1 cellular context compared by ENCODE assay signal in genomic region chr7:65444899-65445823, GRCh38.
TF ChIP-seq lines count a peak whose summit lies in the region.

No MANE protein-coding gene starts in this region.

TF ChIP-seq in HepG2, 621 proteins besides CTCF, POLR2A, EP300 and RAD21 (continued from another document and continues in another):
- TF ChIP-seq, protein P1, sequence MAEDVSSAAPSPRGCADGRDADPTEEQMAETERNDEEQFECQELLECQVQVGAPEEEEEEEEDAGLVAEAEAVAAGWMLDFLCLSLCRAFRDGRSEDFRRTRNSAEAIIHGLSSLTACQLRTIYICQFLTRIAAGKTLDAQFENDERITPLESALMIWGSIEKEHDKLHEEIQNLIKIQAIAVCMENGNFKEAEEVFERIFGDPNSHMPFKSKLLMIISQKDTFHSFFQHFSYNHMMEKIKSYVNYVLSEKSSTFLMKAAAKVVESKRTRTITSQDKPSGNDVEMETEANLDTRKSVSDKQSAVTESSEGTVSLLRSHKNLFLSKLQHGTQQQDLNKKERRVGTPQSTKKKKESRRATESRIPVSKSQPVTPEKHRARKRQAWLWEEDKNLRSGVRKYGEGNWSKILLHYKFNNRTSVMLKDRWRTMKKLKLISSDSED (CRISPR knock-in tag; IDR thresholded peaks at IDR 0.05) = no peak
- TF ChIP-seq SOX5 (CRISPR knock-in tag; IDR thresholded peaks at IDR 0.05; ENCODE audit: borderline replicate concordance) (peak; percentile 93), REXO4 (CRISPR knock-in tag; IDR thresholded peaks at IDR 0.05; ENCODE audit: borderline replicate concordance) (no peak), DR1 (CRISPR knock-in tag; IDR thresholded peaks at IDR 0.05) (no peak), HOXA3 (CRISPR knock-in tag; IDR thresholded peaks at IDR 0.05) (peak; percentile 86), TCF7 (IDR thresholded peaks at IDR 0.05; ENCODE audit: low read depth) (peak; percentile 91), ZNF512B (CRISPR knock-in tag; IDR thresholded peaks at IDR 0.05; ENCODE audit: borderline replicate concordance) (no peak), KDM5B (CRISPR knock-in tag; IDR thresholded peaks at IDR 0.05; ENCODE audit: borderline replicate concordance) (no peak), GMEB1 (CRISPR knock-in tag; IDR thresholded peaks at IDR 0.05; ENCODE audit: borderline replicate concordance) (no peak), BRD4 (CRISPR knock-in tag; IDR thresholded peaks at IDR 0.05) (peak; percentile 90; the same call in 1 of the 2 replicates), ETV5 (CRISPR knock-in tag; IDR thresholded peaks at IDR 0.05; ENCODE audit: borderline replicate concordance) (peak; percentile 100), PHB2 (IDR thresholded peaks at IDR 0.05; ENCODE audit: partially characterized antibody) (no peak), ZBTB44 (CRISPR knock-in tag; IDR thresholded peaks at IDR 0.05) (no peak), ZNF20 (CRISPR knock-in tag; IDR thresholded peaks at IDR 0.05) (no peak), CBX2 (IDR thresholded peaks at IDR 0.05; ENCODE audit: low read depth, low read length) (no peak), CBX2 (CRISPR knock-in tag; IDR thresholded peaks at IDR 0.05; ENCODE audit: low read depth) (no peak), ARNTL (CRISPR knock-in tag; IDR thresholded peaks at IDR 0.05) (peak; percentile 76), SIX4 (CRISPR knock-in tag; IDR thresholded peaks at IDR 0.05) (peak; percentile 93), IKZF1 (IDR thresholded peaks at IDR 0.05) (no peak), KLF6 (CRISPR knock-in tag; IDR thresholded peaks at IDR 0.05) (no peak), TSC22D2 (CRISPR knock-in tag; IDR thresholded peaks at IDR 0.05; ENCODE audit: borderline replicate concordance) (no peak), ZNF264 (CRISPR knock-in tag; IDR thresholded peaks at IDR 0.05) (peak; percentile 67; the same call in 1 of the 2 replicates), NCOA1 (CRISPR knock-in tag; IDR thresholded peaks at IDR 0.05) (no peak), BCL3 (CRISPR knock-in tag; IDR thresholded peaks at IDR 0.05) (no peak), ZNF225 (CRISPR knock-in tag; IDR thresholded peaks at IDR 0.05) (no peak), ZSCAN20 (CRISPR knock-in tag; IDR thresholded peaks at IDR 0.05; ENCODE audit: borderline replicate concordance) (peak; percentile 99), ZNF234 (CRISPR knock-in tag; conservative IDR thresholded peaks at IDR 0.05) (no peak), ZNF230 (CRISPR knock-in tag; IDR thresholded peaks at IDR 0.05) (no peak), ZMYM3 (CRISPR knock-in tag; IDR thresholded peaks at IDR 0.05) (peak; percentile 79; the same call in 1 of the 2 replicates), PLRG1 (conservative IDR thresholded peaks at IDR 0.05) (no peak), CBX1 (IDR thresholded peaks at IDR 0.05; ENCODE audit: low read depth) (peak; percentile 37), MIER3 (CRISPR knock-in tag; IDR thresholded peaks at IDR 0.05; ENCODE audit: borderline replicate concordance) (peak; percentile 96; the same call in 1 of the 2 replicates), ZNF784 (CRISPR knock-in tag; IDR thresholded peaks at IDR 0.05; ENCODE audit: borderline replicate concordance) (0 out of 2 replicates have a peak, but pooled peaks have one; percentile 31), KLF12 (CRISPR knock-in tag; IDR thresholded peaks at IDR 0.05; ENCODE audit: borderline replicate concordance) (no peak), HINFP (CRISPR knock-in tag; IDR thresholded peaks at IDR 0.05; ENCODE audit: low read depth) (no peak), GATA4 (IDR thresholded peaks at IDR 0.05; ENCODE audit: borderline replicate concordance, low read depth) (peak; percentile 98), ATF2 (CRISPR knock-in tag; IDR thresholded peaks at IDR 0.05) (peak; percentile 90), RFX3 (CRISPR knock-in tag; IDR thresholded peaks at IDR 0.05) (0 out of 2 replicates have a peak, but pooled peaks have one; percentile 34), HMG20A (CRISPR knock-in tag; IDR thresholded peaks at IDR 0.05; ENCODE audit: borderline replicate concordance) (peak; percentile 97), NCOA2 (CRISPR knock-in tag; IDR thresholded peaks at IDR 0.05) (peak; percentile 99), JUND (CRISPR knock-in tag; IDR thresholded peaks at IDR 0.05) (peak; percentile 69; the same call in 1 of the 2 replicates), ZNF296 (CRISPR knock-in tag; conservative IDR thresholded peaks at IDR 0.05) (no peak), ZBTB20 (CRISPR knock-in tag; IDR thresholded peaks at IDR 0.05; ENCODE audit: borderline replicate concordance, low read depth) (peak; percentile 93), KLF16 (CRISPR knock-in tag; IDR thresholded peaks at IDR 0.05) (0 out of 4 replicates have a peak, but pooled peaks of 1 of the 2 experiments have one; percentile 44), RXRB (CRISPR knock-in tag; IDR thresholded peaks at IDR 0.05; ENCODE audit: borderline replicate concordance) (peak; percentile 92), GATAD1 (CRISPR knock-in tag; IDR thresholded peaks at IDR 0.05) (0 out of 2 replicates have a peak, but pooled peaks have one; percentile 12), ZNF747 (CRISPR knock-in tag; IDR thresholded peaks at IDR 0.05; ENCODE audit: borderline replicate concordance) (0 out of 2 replicates have a peak, but pooled peaks have one; percentile 28), MATR3 (CRISPR knock-in tag; IDR thresholded peaks at IDR 0.05) (no peak), MED13 (CRISPR knock-in tag; IDR thresholded peaks at IDR 0.05) (peak; percentile 97), PRPF4 (IDR thresholded peaks at IDR 0.05; ENCODE audit: low read depth, low read length, poor library complexity, severe bottlenecking) (no peak), ZSCAN22 (CRISPR knock-in tag; IDR thresholded peaks at IDR 0.05) (no peak), EHMT2 (IDR thresholded peaks at IDR 0.05; ENCODE audit: borderline replicate concordance, low read depth, low read length) (peak; percentile 91), KLF9 (CRISPR knock-in tag; IDR thresholded peaks at IDR 0.05; ENCODE audit: low read depth) (no peak), RNF219 (CRISPR knock-in tag; IDR thresholded peaks at IDR 0.05) (no peak), SMAD3 (CRISPR knock-in tag; IDR thresholded peaks at IDR 0.05) (peak; percentile 85), HOXA5 (CRISPR knock-in tag; IDR thresholded peaks at IDR 0.05) (0 out of 2 replicates have a peak, but pooled peaks have one; percentile 40)
- TF ChIP-seq, protein P2, sequence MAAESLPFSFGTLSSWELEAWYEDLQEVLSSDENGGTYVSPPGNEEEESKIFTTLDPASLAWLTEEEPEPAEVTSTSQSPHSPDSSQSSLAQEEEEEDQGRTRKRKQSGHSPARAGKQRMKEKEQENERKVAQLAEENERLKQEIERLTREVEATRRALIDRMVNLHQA (CRISPR knock-in tag; IDR thresholded peaks at IDR 0.05) = no peak
